ENCODE assay signal across 1 cellular context in genomic region chr12:117967512-117967911, GRCh38.
A peak's percentile ranks its signal among the peaks of the same experiment; 100 is the strongest.
TF ChIP-seq lines count a peak whose summit lies in the region.

No MANE protein-coding gene starts in this region.

TF ChIP-seq in HepG2, 621 proteins besides CTCF, POLR2A, EP300 and RAD21:
- 0 out of 2 replicates have a peak, but pooled peaks have one; percentile 16 for TF ChIP-seq MNT (IDR thresholded peaks at IDR 0.05)
- no peak for TF ChIP-seq PCBP1 (IDR thresholded peaks at IDR 0.05; ENCODE audit: borderline replicate concordance, low read depth, low read length)
- no peak for TF ChIP-seq HNRNPL (IDR thresholded peaks at IDR 0.05; ENCODE audit: low read depth, low read length)
- no peak for TF ChIP-seq TGIF2 (CRISPR knock-in tag; IDR thresholded peaks at IDR 0.05)
- TF ChIP-seq EZH2 (conservative IDR thresholded peaks at IDR 0.05; ENCODE audit: low read depth, low read length), result 0 out of 2 replicates have a peak, but pooled peaks have one; percentile 8
- TF ChIP-seq DDIT3 (CRISPR knock-in tag; IDR thresholded peaks at IDR 0.05), result no peak
- TF ChIP-seq SALL2 (CRISPR knock-in tag; IDR thresholded peaks at IDR 0.05), result no peak
- TF ChIP-seq, protein P1, sequence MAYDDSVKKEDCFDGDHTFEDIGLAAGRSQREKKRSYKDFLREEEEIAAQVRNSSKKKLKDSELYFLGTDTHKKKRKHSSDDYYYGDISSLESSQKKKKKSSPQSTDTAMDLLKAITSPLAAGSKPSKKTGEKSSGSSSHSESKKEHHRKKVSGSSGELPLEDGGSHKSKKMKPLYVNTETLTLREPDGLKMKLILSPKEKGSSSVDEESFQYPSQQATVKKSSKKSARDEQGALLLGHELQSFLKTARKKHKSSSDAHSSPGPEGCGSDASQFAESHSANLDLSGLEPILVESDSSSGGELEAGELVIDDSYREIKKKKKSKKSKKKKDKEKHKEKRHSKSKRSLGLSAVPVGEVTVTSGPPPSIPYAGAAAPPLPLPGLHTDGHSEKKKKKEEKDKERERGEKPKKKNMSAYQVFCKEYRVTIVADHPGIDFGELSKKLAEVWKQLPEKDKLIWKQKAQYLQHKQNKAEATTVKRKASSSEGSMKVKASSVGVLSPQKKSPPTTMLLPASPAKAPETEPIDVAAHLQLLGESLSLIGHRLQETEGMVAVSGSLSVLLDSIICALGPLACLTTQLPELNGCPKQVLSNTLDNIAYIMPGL (CRISPR knock-in tag; IDR thresholded peaks at IDR 0.05; ENCODE audit: borderline replicate concordance in 1 of 2, low read depth in 1 of 2), result no peak
- no peak for TF ChIP-seq CREB1 (IDR thresholded peaks at IDR 0.05)
- no peak for TF ChIP-seq CREB1 (CRISPR knock-in tag; IDR thresholded peaks at IDR 0.05)
- TF ChIP-seq ZNF484 (CRISPR knock-in tag; IDR thresholded peaks at IDR 0.05; ENCODE audit: borderline replicate concordance, low read depth), result no peak
